8 cellular contexts compared by ENCODE assay signal in the genomic region with DNA sequence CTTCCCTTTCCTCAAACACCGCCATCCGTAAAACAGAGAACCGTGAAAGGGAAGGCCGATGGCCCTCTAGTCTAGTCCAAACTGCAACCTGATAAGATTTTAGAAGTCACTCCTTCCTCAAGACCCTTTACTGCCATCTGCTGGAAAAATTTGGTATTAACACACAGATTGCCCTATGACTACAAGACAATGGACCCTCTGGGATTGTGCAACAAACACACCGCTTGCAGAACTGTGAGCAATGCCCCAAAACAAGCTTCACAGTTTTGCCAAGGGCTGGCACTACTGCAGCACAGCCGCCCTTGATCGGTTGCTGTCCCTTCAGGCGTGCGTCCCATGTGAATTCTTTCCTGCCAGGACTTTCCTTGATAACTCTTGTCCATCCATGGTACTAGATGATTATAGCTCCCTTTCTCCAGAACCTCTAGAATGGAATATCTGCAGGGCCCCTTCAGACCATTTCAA. TPM values are rescaled to one million over a fixed set of nuclear protein-coding genes. Genes with fewer than 3 reads are reported as not detected.
DNase-seq lines count a peak whose midpoint lies in the region; ATAC-seq, FAIRE-seq and TF ChIP-seq lines count a peak whose summit lies in the region.

No MANE protein-coding gene starts in this region.

- DNase-seq in AG08395 (ENCODE audit: low spot score) (peak; percentile 85), GM18507 (ENCODE audit: extremely low spot score, insufficient read length, low read depth) (peak; percentile 23), NCI-H1105 treated with DMSO at 0.1 percent for 48 hours (lab: John Stamatoyannopoulos, UW) (peak; percentile 77), SK-N-DZ (ENCODE audit: low spot score) (peak; percentile 86), astrocyte (ENCODE audit: low read depth) (peak; percentile 80), iPS DF 19.7 (ENCODE audit: low read depth, low spot score) (peak; percentile 85)

- H3K4me1 Mint-ChIP-seq in astrocyte (ENCODE audit: low read depth, unreplicated experiment), result peaks cover 15% of the 10 kb centered on the region

- H4K20me1 ChIP-seq in astrocyte (ENCODE audit: insufficient read depth, low read length), result no peaks in the 10 kb centered on the region

- H3K4me3 ChIP-seq in astrocyte (ENCODE audit: insufficient read depth, low read depth, low read length) (no peak overlapping the region), skeletal muscle satellite cell (ENCODE audit: low read length) (no peak overlapping the region)

- H3K9ac ChIP-seq in astrocyte (ENCODE audit: low read length) (peak overlapping the region; percentile 21), skeletal muscle satellite cell (ENCODE audit: low read depth, low read length) (peak overlapping the region; percentile 43)

- peaks cover 2% of the 10 kb centered on the region for H3K27me3 Mint-ChIP-seq in astrocyte (ENCODE audit: low read depth, unreplicated experiment)

- H3K9me3 ChIP-seq in astrocyte (ENCODE audit: insufficient read depth, low read depth, low read length), result no peaks in the 10 kb centered on the region
- H3K9me3 ChIP-seq in skeletal muscle satellite cell (replicated peaks; ENCODE audit: low read length), result no peaks in the 10 kb centered on the region

- peak; percentile 73 for TF ChIP-seq CTCF in astrocyte (IDR thresholded peaks at IDR 0.05; ENCODE audit: insufficient read depth, low read depth, low read length)

- H3K36me3 ChIP-seq in astrocyte (ENCODE audit: insufficient read depth, low read length) (no peaks in the 10 kb centered on the region), skeletal muscle satellite cell (ENCODE audit: insufficient read depth, low read length) (no peaks in the 10 kb centered on the region)

- no peaks in the 10 kb centered on the region for H3K36me3 Mint-ChIP-seq in astrocyte (ENCODE audit: low read depth, unreplicated experiment)

- H3K27ac ChIP-seq in astrocyte (ENCODE audit: low read depth, low read length), result no peak overlapping the region

- peaks cover 2% of the 10 kb centered on the region for H3K9me3 Mint-ChIP-seq in astrocyte (ENCODE audit: unreplicated experiment)

- H3K79me2 ChIP-seq in astrocyte (ENCODE audit: insufficient read depth, low read length), result no peaks in the 10 kb centered on the region

- H3K4me2 ChIP-seq in astrocyte (ENCODE audit: low read length) (peak overlapping the region; percentile 47), skeletal muscle satellite cell (ENCODE audit: low read length) (peak overlapping the region; percentile 19)

- H3K27ac Mint-ChIP-seq in astrocyte (ENCODE audit: unreplicated experiment), result no peak overlapping the region

- H3K27me3 ChIP-seq in astrocyte (ENCODE audit: insufficient read depth, low read length) (peaks cover 3% of the 10 kb centered on the region), skeletal muscle satellite cell (ENCODE audit: control insufficient read depth, insufficient read depth, low read length) (peaks cover under 1% of the 10 kb centered on the region)

- no peak overlapping the region for H3K4me3 Mint-ChIP-seq in astrocyte (ENCODE audit: unreplicated experiment)

- H2AFZ ChIP-seq in astrocyte (ENCODE audit: low read depth, low read length), result no peak overlapping the region

- peak; percentile 83 for ATAC-seq in HG02870 (IDR thresholded peaks at IDR 0.05; ENCODE audit: unreplicated experiment)

- peak; percentile 95 for FAIRE-seq in GM18507 (lab: Jason Lieb, UNC)
- peak; percentile 78 for FAIRE-seq in astrocyte (lab: Jason Lieb, UNC)

- no peaks in the 10 kb centered on the region for H3K4me1 ChIP-seq in astrocyte (ENCODE audit: insufficient read depth, low read length)
- H3K4me1 ChIP-seq in skeletal muscle satellite cell (ENCODE audit: control insufficient read depth, insufficient read depth, low read length), result peaks cover 6% of the 10 kb centered on the region

RNA-seq across cellular contexts. Expression of gene LLPH, which starts 23.1 kb away (rescaled TPM):
- 14.2 and 19.6 TPM in 2 replicates for polyA plus RNA-seq in SK-N-DZ (2014; cell fraction: cytosol; rRNA removed)
- polyA plus RNA-seq in SK-N-DZ (2014; cell fraction: nucleus; rRNA removed), result 5.8 and 6.3 TPM in 2 replicates
- 34.6 and 37.3 TPM in 2 replicates for total RNA-seq in astrocyte
- total RNA-seq in skeletal muscle satellite cell (2012; rRNA removed), result 3.1 and 4.3 TPM in 2 replicates

Comparison
In these comparisons a context has a peak if more than half of its experiments do, and no peak if none do; other contexts are left out.
1. DNase-seq: peak in every context shown above with its lines; median percentile 86 in SK-N-DZ; 85 in AG08395; 85 in iPS DF 19.7; 80 in astrocyte; 77 in NCI-H1105 treated with DMSO at 0.1 percent for 48 hours; 23 in GM18507.